Comparison of ENCODE assay signal across 27 cellular contexts in the genomic region with DNA sequence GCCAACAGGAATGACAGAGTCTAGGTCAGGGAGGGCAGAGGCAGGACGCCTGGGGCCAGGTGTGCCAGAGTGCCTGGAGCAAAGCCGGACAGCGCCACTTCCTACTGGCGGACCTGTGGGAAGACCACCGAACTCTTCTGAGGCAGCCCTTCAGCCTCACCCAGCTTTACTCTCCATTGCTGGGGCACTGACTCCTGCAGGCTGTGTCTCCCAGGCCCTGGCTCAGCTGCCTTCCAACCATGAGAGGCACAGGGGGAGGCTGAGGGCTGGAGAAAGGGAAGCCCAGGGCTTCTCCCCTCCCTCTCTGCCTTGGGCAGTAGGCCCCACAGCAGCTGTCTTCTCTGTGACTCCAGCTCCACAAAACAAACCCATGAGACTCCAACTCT.
"Had no signal": no experiment of that assay in that cellular context is flagged by ENCODE, and none has a peak within 500 bp of the region (broad histone marks: within the 10 kb centered on the region; RNA-seq: fewer than 3 reads in every experiment).

No MANE protein-coding gene starts in this region.

- H3K27ac ChIP-seq: KMS-11, SK-N-MC, VCaP had no signal

- H3K27ac Mint-ChIP-seq: activated CD4-positive, alpha-beta memory T cell treated with anti-CD3 and anti-CD28 coated beads for 36 hours; activated CD4-positive, alpha-beta T cell treated with anti-CD3 and anti-CD28 coated beads, Interleukin-2, amount 10 ng/mL, durations not matched to agents 7 days and 5 days; activated naive CD4-positive, alpha-beta T cell treated with anti-CD3 and anti-CD28 coated beads, Interleukin-2, amount 10 ng/mL, durations not matched to agents 7 days and 5 days; activated naive CD8-positive, alpha-beta T cell treated with anti-CD3 and anti-CD28 coated beads for 36 hours; T-cell had no signal

- H3K4me3 ChIP-seq: SK-N-MC had no signal

- H3K9ac ChIP-seq: KMS-11 had no signal

- H3K27me3 Mint-ChIP-seq: activated CD4-positive, alpha-beta T cell treated with anti-CD3 and anti-CD28 coated beads, Interleukin-2, amount 10 ng/mL, durations not matched to agents 7 days and 5 days; activated naive CD8-positive, alpha-beta T cell treated with anti-CD3 and anti-CD28 coated beads for 36 hours; T-cell had no signal

- ATAC-seq: activated T-cell treated with anti-CD3 and anti-CD28 coated beads, Interleukin-2, amount 50 U/mL, for 4 hours; Panc1; Right ventricle myocardium inferior; T-cell had no signal

- H3K9me3 Mint-ChIP-seq: activated CD4-positive, alpha-beta memory T cell treated with anti-CD3 and anti-CD28 coated beads for 36 hours; activated CD4-positive, alpha-beta T cell treated with anti-CD3 and anti-CD28 coated beads, Interleukin-2, amount 10 ng/mL, durations not matched to agents 7 days and 5 days; activated naive CD4-positive, alpha-beta T cell treated with anti-CD3 and anti-CD28 coated beads, Interleukin-2, amount 10 ng/mL, durations not matched to agents 7 days and 5 days; activated naive CD8-positive, alpha-beta T cell treated with anti-CD3 and anti-CD28 coated beads for 36 hours; activated T-cell treated with anti-CD3 and anti-CD28 coated beads, Interleukin-2, amount 50 U/mL, for 4 hours; T-cell had no signal

- H3K36me3 Mint-ChIP-seq: activated CD4-positive, alpha-beta memory T cell treated with anti-CD3 and anti-CD28 coated beads for 36 hours; activated naive CD4-positive, alpha-beta T cell treated with anti-CD3 and anti-CD28 coated beads, Interleukin-2, amount 10 ng/mL, durations not matched to agents 7 days and 5 days; activated naive CD8-positive, alpha-beta T cell treated with anti-CD3 and anti-CD28 coated beads for 36 hours; T-cell had no signal

- H3K4me2 ChIP-seq: KMS-11 had no signal

- H3K4me3 Mint-ChIP-seq: activated CD4-positive, alpha-beta memory T cell treated with anti-CD3 and anti-CD28 coated beads for 36 hours; activated CD4-positive, alpha-beta T cell treated with anti-CD3 and anti-CD28 coated beads, Interleukin-2, amount 10 ng/mL, durations not matched to agents 7 days and 5 days; activated naive CD4-positive, alpha-beta T cell treated with anti-CD3 and anti-CD28 coated beads, Interleukin-2, amount 10 ng/mL, durations not matched to agents 7 days and 5 days; activated naive CD8-positive, alpha-beta T cell treated with anti-CD3 and anti-CD28 coated beads for 36 hours; activated T-cell treated with anti-CD3 and anti-CD28 coated beads, Interleukin-2, amount 50 U/mL, for 4 hours; T-cell had no signal

- DNase-seq: activated CD4-positive, alpha-beta memory T cell treated with anti-CD3 and anti-CD28 coated beads for 36 hours; activated CD4-positive, alpha-beta T cell treated with anti-CD3 and anti-CD28 coated beads, Interleukin-2, amount 10 ng/mL, durations not matched to agents 7 days and 5 days; activated CD4-positive, CD25-positive, alpha-beta regulatory T cell; activated CD8-positive, alpha-beta memory T cell treated with anti-CD3 and anti-CD28 coated beads for 24 hours; activated gamma-delta T cell treated with Interleukin-2 at 50 U/mL for 16 hours; activated naive CD8-positive, alpha-beta T cell treated with anti-CD3 and anti-CD28 coated beads for 36 hours; activated T-cell treated with anti-CD3 and anti-CD28 coated beads, Interleukin-2, amount 50 U/mL, for 4 hours; central memory CD4-positive, alpha-beta T cell; NCI-H1092; NCI-H1417 treated with DMSO at 0.1 percent for 48 hours; NCI-H1694; NCI-H2029; NCI-H2107; NCI-H345; NCI-H510A; NCI-H526 treated with DMSO at 0.1 percent for 48 hours; NK-92 treated with Interleukin-12 subunit alpha and Interleukin-12 subunit beta, amount 100 ng/mL, for 24 hours; OCI-M1; RPMI8226; T-cell; T-helper 2 cell had no signal

- H3K4me1 Mint-ChIP-seq: activated CD4-positive, alpha-beta T cell treated with anti-CD3 and anti-CD28 coated beads, Interleukin-2, amount 10 ng/mL, durations not matched to agents 7 days and 5 days; activated naive CD4-positive, alpha-beta T cell treated with anti-CD3 and anti-CD28 coated beads, Interleukin-2, amount 10 ng/mL, durations not matched to agents 7 days and 5 days; activated naive CD8-positive, alpha-beta T cell treated with anti-CD3 and anti-CD28 coated beads for 36 hours; T-cell had no signal
